In the genomic region with DNA sequence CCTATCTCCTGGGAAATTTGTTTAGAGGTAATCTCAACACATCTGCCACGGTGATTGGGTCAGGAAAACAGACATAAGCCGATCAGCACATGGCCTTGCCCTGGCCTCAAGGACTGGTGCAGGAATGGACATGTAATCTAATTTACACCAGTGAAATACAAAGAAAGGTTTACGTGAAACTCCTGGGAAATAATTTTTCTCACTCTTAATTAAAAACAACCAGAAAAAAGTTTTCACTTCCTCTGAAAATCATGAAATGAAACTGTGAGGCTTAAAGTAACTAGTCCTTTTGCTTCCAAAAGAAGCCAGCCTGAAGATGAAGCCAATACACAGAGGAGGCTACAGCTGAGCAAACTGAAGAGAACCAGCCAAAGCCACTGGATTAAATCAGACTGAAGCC, we compare ENCODE assay signal across 11 cellular contexts.
DNase-seq lines count a peak whose midpoint lies in the region; ATAC-seq, FAIRE-seq and TF ChIP-seq lines count a peak whose summit lies in the region.
"Had no signal": no experiment of that assay in that cellular context is flagged by ENCODE, and none has a peak within 500 bp of the region (broad histone marks: within the 10 kb centered on the region; RNA-seq: fewer than 3 reads in every experiment).

No MANE protein-coding gene starts in this region.

- peaks cover 13% of the 10 kb centered on the region for H3K4me1 ChIP-seq in DOHH2 (ENCODE audit: control insufficient read depth, low read length)
- peaks cover 72% of the 10 kb centered on the region for H3K4me1 ChIP-seq in OCI-LY3 (ENCODE audit: low read length)
- peaks cover 4% of the 10 kb centered on the region; the same call in 1 of the 2 replicates for H3K4me1 ChIP-seq in SJCRH30
- no peaks in the 10 kb centered on the region for H3K4me1 ChIP-seq in pancreas
- H3K4me1 ChIP-seq: BE2C had no signal

- H2AFZ ChIP-seq in OCI-LY3 (ENCODE audit: low read depth, low read length) = no peak overlapping the region

- no peak for TF ChIP-seq CTCF in DOHH2 (IDR thresholded peaks at IDR 0.05; ENCODE audit: low read depth, low read length, poor library complexity, severe bottlenecking)
- TF ChIP-seq CTCF in OCI-LY3 (IDR thresholded peaks at IDR 0.05; ENCODE audit: low read depth, low read length) = no peak
- TF ChIP-seq CTCF in pancreas (IDR thresholded peaks at IDR 0.05) = no peak

- 34 to 36% methylated on average over 3 of the region's 3 CpGs for WGBS in pancreas, 2 donors

- intact Hi-C loops in pancreas (cut with DNase I) = no loop called here

- H3K27me3 ChIP-seq in DOHH2 (ENCODE audit: control insufficient read depth, low read length) (peaks cover 3% of the 10 kb centered on the region; the same call in 1 of the 2 replicates), OCI-LY3 (ENCODE audit: low read depth, low read length) (no peaks in the 10 kb centered on the region), SJCRH30 (no peaks in the 10 kb centered on the region), pancreas (peaks cover 0 to 2% (median 0%) of the 10 kb centered on the region in 4 donors)

- H3K9me3 ChIP-seq in DOHH2 (ENCODE audit: control insufficient read depth, insufficient read depth, low read length) (no peaks in the 10 kb centered on the region), OCI-LY3 (ENCODE audit: insufficient read depth, low read length) (no peaks in the 10 kb centered on the region), SJCRH30 (replicated peaks) (no peaks in the 10 kb centered on the region), pancreas (no peaks in the 10 kb centered on the region)
- H3K9me3 ChIP-seq: BE2C had no signal

- H3K4me3 ChIP-seq in DOHH2 (ENCODE audit: low read length) = peak overlapping the region; percentile 38; the same call in 1 of the 2 replicates
- H3K4me3 ChIP-seq in OCI-LY3 (ENCODE audit: low read length) = peak overlapping the region; percentile 63
- no peak overlapping the region for H3K4me3 ChIP-seq in SJCRH30
- H3K4me3 ChIP-seq in pancreas = no peak overlapping the region

- DNase-seq in activated gamma-delta T cell (lab: John Stamatoyannopoulos, UW) = no peak
- DNase-seq in SJCRH30 = no peak
- no peak for DNase-seq in activated CD4-positive, alpha-beta T cell treated with anti-CD3 and anti-CD28 coated beads for 4 hours
- DNase-seq in pancreas = no peak
- DNase-seq: activated CD8-positive, alpha-beta memory T cell treated with anti-CD3 and anti-CD28 coated beads, Interleukin-2, amount 50 U/mL, for 48 hours; BE2C had no signal

- ATAC-seq in GM19452 (IDR thresholded peaks at IDR 0.05; ENCODE audit: unreplicated experiment) (peak; percentile 95), HG03045 (IDR thresholded peaks at IDR 0.05; ENCODE audit: unreplicated experiment) (peak; percentile 97), pancreas (no peak)

- FAIRE-seq in pancreas (lab: Jason Lieb, UNC) = no peak

- no peaks in the 10 kb centered on the region for H3K9me2 ChIP-seq in DOHH2 (replicated peaks; ENCODE audit: control insufficient read depth, low read length)

- H3K79me2 ChIP-seq in DOHH2 (ENCODE audit: control insufficient read depth, low read length) (no peaks in the 10 kb centered on the region), OCI-LY3 (ENCODE audit: low read length) (no peaks in the 10 kb centered on the region)

- H4K20me1 ChIP-seq in DOHH2 (ENCODE audit: control insufficient read depth, insufficient read depth, low read depth, low read length) = no peaks in the 10 kb centered on the region
- H4K20me1 ChIP-seq in OCI-LY3 (ENCODE audit: insufficient read depth, low read length) = no peaks in the 10 kb centered on the region

- H3K4me2 ChIP-seq in DOHH2 (ENCODE audit: low read length) (peak overlapping the region; percentile 67), OCI-LY3 (ENCODE audit: low read length) (peak overlapping the region; percentile 97)

- H3F3A ChIP-seq in DOHH2 (ENCODE audit: control insufficient read depth, insufficient read depth) = no peaks in the 10 kb centered on the region

- H3K27ac ChIP-seq in DOHH2 (ENCODE audit: low read depth, low read length) (no peak overlapping the region), OCI-LY3 (ENCODE audit: low read length) (peak overlapping the region; percentile 96), SJCRH30 (no peak overlapping the region), pancreas (no peak overlapping the region)
- H3K27ac ChIP-seq: RWPE1 had no signal

- H3K9ac ChIP-seq in OCI-LY3 (ENCODE audit: low read length) = peak overlapping the region; percentile 79

- H3K36me3 ChIP-seq in DOHH2 (ENCODE audit: control insufficient read depth, low read length) = no peaks in the 10 kb centered on the region
- H3K36me3 ChIP-seq in OCI-LY3 (replicated peaks; ENCODE audit: low read depth, low read length) = no peaks in the 10 kb centered on the region
- no peaks in the 10 kb centered on the region for H3K36me3 ChIP-seq in SJCRH30
- no peaks in the 10 kb centered on the region for H3K36me3 ChIP-seq in pancreas
- H3K36me3 ChIP-seq: BE2C had no signal

Comparison
In these comparisons a context has a peak if more than half of its experiments do, and no peak if none do; other contexts are left out.
1. H3K4me3 ChIP-seq: peak in DOHH2 (single experiment) and OCI-LY3 (single experiment); none in SJCRH30 (single experiment) and pancreas (0 of 4).
2. ATAC-seq: peak in GM19452 (single experiment) and HG03045 (single experiment); none in pancreas (0 of 4).